20 cellular contexts compared by ENCODE assay signal in the genomic region with DNA sequence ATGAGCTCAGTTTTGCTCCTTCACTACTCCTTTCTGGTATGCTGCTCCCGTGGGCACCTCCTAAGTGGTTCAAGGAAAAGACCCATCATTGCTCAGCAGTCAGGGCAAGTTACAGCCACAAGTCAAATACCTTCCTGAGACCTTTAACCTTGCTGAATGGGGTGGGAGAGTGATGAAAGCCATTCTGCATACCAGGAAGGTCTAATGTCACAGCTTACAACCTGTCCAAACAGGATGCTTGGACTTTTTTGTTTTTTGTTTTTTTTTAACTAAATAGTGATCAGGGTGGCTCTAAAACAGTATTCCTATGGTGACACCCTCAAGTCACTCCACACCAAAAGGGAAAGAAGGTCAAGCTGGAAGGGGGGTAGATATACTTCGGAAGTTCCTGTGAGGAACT.
A peak's percentile ranks its signal among the peaks of the same experiment; 100 is the strongest.
DNase-seq lines count a peak whose midpoint lies in the region; ATAC-seq and TF ChIP-seq lines count a peak whose summit lies in the region.
"Had no signal": no experiment of that assay in that cellular context is flagged by ENCODE, and none has a peak within 500 bp of the region (broad histone marks: within the 10 kb centered on the region; RNA-seq: fewer than 3 reads in every experiment).

No MANE protein-coding gene starts in this region.

- no peaks in the 10 kb centered on the region for H3K27me3 Mint-ChIP-seq in endothelial cell (ENCODE audit: unreplicated experiment)

- DNase-seq in cardiac muscle cell (ENCODE audit: low read depth in 1 of 2, low spot score in 1 of 2) = peak in 1 of 2 donors; percentile 63
- no peak for DNase-seq in Right ventricle myocardium inferior (ENCODE audit: missing footprints)
- DNase-seq in endothelial cell (ENCODE audit: low spot score) = peak; percentile 1
- peak; percentile 71 for DNase-seq in mesendoderm
- DNase-seq in DMS53 (lab: John Stamatoyannopoulos, UW) = no peak
- no peak for DNase-seq in GM13976 (ENCODE audit: low spot score)
- DNase-seq: GDM1, KBM-7, NCI-H1048, NCI-H2107, NCI-H226, NCI-H69, Right ventricle myocardium superior, SK-N-SH had no signal

- H3K4ac ChIP-seq in mesendoderm (ENCODE audit: low read depth, low read length) = no peak overlapping the region

- no peaks in the 10 kb centered on the region for H3K79me2 ChIP-seq in mesendoderm (ENCODE audit: control insufficient read depth, insufficient read depth, low read length)

- H3K4me3 ChIP-seq in cardiac muscle cell (no peak overlapping the region), mesendoderm (ENCODE audit: low read length) (no peak overlapping the region)
- H3K4me3 ChIP-seq: BLaER1 treated with 17β-estradiol and CSF1 and Interleukin-3, amounts not matched to agents 10 nM and 100 nM; HAP-1 had no signal

- H2BK120ac ChIP-seq in mesendoderm (ENCODE audit: low read depth, low read length) = no peak overlapping the region

- no peaks in the 10 kb centered on the region for H3K79me1 ChIP-seq in mesendoderm (ENCODE audit: low read length)

- no peak overlapping the region for H2BK15ac ChIP-seq in mesendoderm (replicated peaks; ENCODE audit: low read depth)

- H2AK5ac ChIP-seq in mesendoderm (ENCODE audit: low read length) = no peak overlapping the region

- no peaks in the 10 kb centered on the region for H3K36me3 Mint-ChIP-seq in endothelial cell (ENCODE audit: low read depth, unreplicated experiment)

- H3K27ac Mint-ChIP-seq in endothelial cell (ENCODE audit: unreplicated experiment) = no peak overlapping the region

- H3K9me3 ChIP-seq in cardiac muscle cell (ENCODE audit: low read depth) = no peaks in the 10 kb centered on the region
- H3K9me3 ChIP-seq: HAP-1, SK-N-SH had no signal

- no peaks in the 10 kb centered on the region for H3K9me3 Mint-ChIP-seq in endothelial cell (ENCODE audit: unreplicated experiment)

- intact Hi-C loops in Right ventricle myocardium inferior (cut with DNase I) = no loop called here

- H4K5ac ChIP-seq in mesendoderm (ENCODE audit: low read length) = no peak overlapping the region

- H3K4me1 ChIP-seq in cardiac muscle cell (ENCODE audit: low read depth) = peaks cover 5% of the 10 kb centered on the region
- H3K4me1 ChIP-seq in mesendoderm (ENCODE audit: control insufficient read depth, low read depth, low read length) = no peaks in the 10 kb centered on the region
- H3K4me1 ChIP-seq: BLaER1 treated with 17β-estradiol and CSF1 and Interleukin-3, amounts not matched to agents 10 nM and 100 nM had no signal

- no CpG with 5 or more reads among the region's 2 CpGs for WGBS in mesendoderm (ENCODE audit: extremely low coverage, insufficient coverage, low lambda C conversion rate)

- TF ChIP-seq CTCF in cardiac muscle cell (IDR thresholded peaks at IDR 0.05; ENCODE audit: low read depth, low read length) (no peak), endothelial cell (IDR thresholded peaks at IDR 0.05; ENCODE audit: unreplicated experiment) (no peak), GM13976 (IDR thresholded peaks at IDR 0.05; ENCODE audit: borderline replicate concordance, control extremely low read depth, extremely low read depth, insufficient read depth, missing control alignments) (no peak)

- H3K56ac ChIP-seq in mesendoderm (ENCODE audit: low read length) = no peak overlapping the region

- H3K9ac ChIP-seq in mesendoderm (ENCODE audit: low read length) = no peak overlapping the region
- H3K9ac ChIP-seq: BLaER1 treated with 17β-estradiol and CSF1 and Interleukin-3, amounts not matched to agents 10 nM and 100 nM; SK-N-SH had no signal

- in situ Hi-C loops in GM13976 (cut with MboI; ENCODE audit: low sequenced_read_pairs, unreplicated experiment) = no loop called here

- H3K18ac ChIP-seq in mesendoderm (ENCODE audit: low read length) = no peak overlapping the region

- H3K36me3 ChIP-seq in cardiac muscle cell (no peaks in the 10 kb centered on the region), mesendoderm (ENCODE audit: control insufficient read depth, insufficient read depth, low read length) (no peaks in the 10 kb centered on the region)
- H3K36me3 ChIP-seq: BLaER1 treated with 17β-estradiol and CSF1 and Interleukin-3, amounts not matched to agents 10 nM and 100 nM; HAP-1 had no signal

- H3K23ac ChIP-seq in mesendoderm (ENCODE audit: low read length) = no peak overlapping the region

- no peak overlapping the region for H3K4me3 Mint-ChIP-seq in endothelial cell (ENCODE audit: unreplicated experiment)

- peaks cover 7% of the 10 kb centered on the region for H3K4me1 Mint-ChIP-seq in endothelial cell (ENCODE audit: unreplicated experiment)

- no peak overlapping the region for H2BK5ac ChIP-seq in mesendoderm (ENCODE audit: low read length)

- no peak for ATAC-seq in Right ventricle myocardium inferior
- ATAC-seq in GM21526 (IDR thresholded peaks at IDR 0.05; ENCODE audit: low FRiP score, unreplicated experiment) = no peak
- ATAC-seq in GM18868 (IDR thresholded peaks at IDR 0.05; ENCODE audit: unreplicated experiment) = no peak
- ATAC-seq: Panc1 had no signal

- H4K8ac ChIP-seq in mesendoderm (ENCODE audit: low read depth, low read length) = no peak overlapping the region

- peak overlapping the region; percentile 74 for H3K27ac ChIP-seq in cardiac muscle cell
- no peak overlapping the region for H3K27ac ChIP-seq in mesendoderm (ENCODE audit: low read depth, low read length)
- H3K27ac ChIP-seq: 22Rv1; BLaER1 treated with 17β-estradiol and CSF1 and Interleukin-3, amounts not matched to agents 10 nM and 100 nM had no signal

- no peak overlapping the region for H3K4me2 ChIP-seq in mesendoderm (ENCODE audit: low read length)
- H3K4me2 ChIP-seq: BLaER1 treated with 17β-estradiol and CSF1 and Interleukin-3, amounts not matched to agents 10 nM and 100 nM; SK-N-SH had no signal

- H3K27me3 ChIP-seq in cardiac muscle cell (no peaks in the 10 kb centered on the region), mesendoderm (ENCODE audit: insufficient read depth, low read length, poor library complexity) (no peaks in the 10 kb centered on the region)

Comparison
In these comparisons a context has a peak if more than half of its experiments do, and no peak if none do; other contexts are left out.
1. DNase-seq: peak in endothelial cell (single experiment) and mesendoderm (single experiment); none in Right ventricle myocardium inferior (single experiment), DMS53 (single experiment) and GM13976 (single experiment).